In the genomic region with DNA sequence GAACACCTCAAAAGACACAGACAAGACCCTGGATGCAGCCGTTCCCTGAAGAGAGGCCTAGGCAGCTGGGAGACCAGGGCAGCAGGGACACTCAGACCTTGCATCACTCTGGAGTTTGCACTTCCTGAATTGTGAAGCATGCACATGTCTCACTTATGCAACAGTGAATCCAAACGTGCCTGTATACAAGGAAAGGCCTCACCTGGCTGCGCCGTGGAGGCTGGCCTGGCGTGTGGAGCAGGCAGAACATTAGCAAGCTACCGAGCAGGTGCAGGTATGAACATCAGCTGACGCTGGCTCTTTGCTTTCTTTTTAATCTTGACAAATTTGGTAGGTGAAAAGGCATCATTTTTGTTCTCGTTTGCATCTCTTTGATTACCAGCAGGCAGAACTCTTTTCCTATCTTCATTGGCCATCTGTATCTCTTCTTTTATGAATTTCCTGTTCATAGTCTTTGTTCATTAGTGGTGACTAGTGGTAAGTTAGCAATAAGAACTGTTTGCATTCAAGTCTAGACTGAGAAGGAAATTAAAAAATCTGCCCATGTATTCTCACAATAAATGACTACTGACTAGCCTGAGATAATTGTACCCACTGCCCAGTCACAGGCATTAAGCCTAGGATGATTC, we compare ENCODE assay signal across 1 cellular context.
A peak's percentile ranks its signal among the peaks of the same experiment; 100 is the strongest.
TF ChIP-seq lines count a peak whose summit lies in the region.

No MANE protein-coding gene starts in this region.

TF ChIP-seq in HepG2, 621 proteins besides CTCF, POLR2A, EP300 and RAD21 (continued from another document and continues in another):
- TF ChIP-seq ZMAT3 (CRISPR knock-in tag; conservative IDR thresholded peaks at IDR 0.05) (peak; percentile 59; the same call in 1 of the 2 replicates), NFKBIZ (CRISPR knock-in tag; IDR thresholded peaks at IDR 0.05) (0 out of 2 replicates have a peak, but pooled peaks have one; percentile 41), IRF2 (CRISPR knock-in tag; IDR thresholded peaks at IDR 0.05) (peak; percentile 90), MTF1 (CRISPR knock-in tag; IDR thresholded peaks at IDR 0.05) (no peak), AKAP8 (CRISPR knock-in tag; IDR thresholded peaks at IDR 0.05) (no peak), MEIS2 (CRISPR knock-in tag; IDR thresholded peaks at IDR 0.05) (0 out of 2 replicates have a peak, but pooled peaks have one; percentile 38), FOXA3 (CRISPR knock-in tag; IDR thresholded peaks at IDR 0.05) (peak; percentile 89), ZNF205 (CRISPR knock-in tag; IDR thresholded peaks at IDR 0.05) (peak; percentile 54; the same call in 1 of the 2 replicates), SIN3A (IDR thresholded peaks at IDR 0.05; ENCODE audit: borderline replicate concordance, low read depth, low read length) (peak; percentile 33; the same call in 1 of the 2 replicates), SP1 (IDR thresholded peaks at IDR 0.05) (no peak), SP1 (CRISPR knock-in tag; IDR thresholded peaks at IDR 0.05) (0 out of 2 replicates have a peak, but pooled peaks have one; percentile 18), ZNF629 (CRISPR knock-in tag; conservative IDR thresholded peaks at IDR 0.05) (peak; percentile 29; the same call in 1 of the 2 replicates), NCOR1 (IDR thresholded peaks at IDR 0.05; ENCODE audit: borderline replicate concordance, low read length) (peak; percentile 55; the same call in 1 of the 2 replicates), SP4 (CRISPR knock-in tag; IDR thresholded peaks at IDR 0.05) (peak; percentile 29; the same call in 1 of the 2 replicates), THAP11 (CRISPR knock-in tag; IDR thresholded peaks at IDR 0.05) (peak; percentile 78), ZMYM4 (CRISPR knock-in tag; IDR thresholded peaks at IDR 0.05) (peak; percentile 48; the same call in 1 of the 2 replicates), HOXD1 (CRISPR knock-in tag; IDR thresholded peaks at IDR 0.05) (peak; percentile 46; the same call in 1 of the 2 replicates), CBX5 (CRISPR knock-in tag; IDR thresholded peaks at IDR 0.05; ENCODE audit: borderline replicate concordance) (peak; percentile 93; the same call in 1 of the 2 replicates), ZFY (CRISPR knock-in tag; IDR thresholded peaks at IDR 0.05) (peak; percentile 92), SOX13 (IDR thresholded peaks at IDR 0.05) (no peak; the same call in 1 of the 2 replicates), SOX13 (CRISPR knock-in tag; conservative IDR thresholded peaks at IDR 0.05 in 1 of 2, IDR thresholded peaks at IDR 0.05 in 1 of 2) (peak in 1 of 2 experiments; percentile 65; a peak in 2 of 4 replicates), KLF16 (CRISPR knock-in tag; IDR thresholded peaks at IDR 0.05) (peak in 1 of 2 experiments; percentile 71; a peak in 1 of 4 replicates), ZFX (CRISPR knock-in tag; IDR thresholded peaks at IDR 0.05; ENCODE audit: low read depth) (peak; percentile 96), LCORL (IDR thresholded peaks at IDR 0.05) (no peak; the same call in 1 of the 2 replicates), LCORL (CRISPR knock-in tag; IDR thresholded peaks at IDR 0.05) (peak; percentile 20; the same call in 1 of the 2 replicates), ZNF292 (CRISPR knock-in tag; IDR thresholded peaks at IDR 0.05; ENCODE audit: borderline replicate concordance, low read depth) (peak; percentile 91; the same call in 1 of the 2 replicates), ZSCAN9 (CRISPR knock-in tag; IDR thresholded peaks at IDR 0.05; ENCODE audit: borderline replicate concordance) (peak; percentile 71; the same call in 1 of the 2 replicates), POLR2G (IDR thresholded peaks at IDR 0.05; ENCODE audit: low read depth, low read length) (peak; percentile 41; the same call in 1 of the 2 replicates), MIER2 (CRISPR knock-in tag; IDR thresholded peaks at IDR 0.05) (peak; percentile 73; the same call in 1 of the 2 replicates), NCOA2 (CRISPR knock-in tag; IDR thresholded peaks at IDR 0.05) (peak; percentile 79), SRSF1 (optimal IDR thresholded peaks at IDR 0.05; ENCODE audit: low read depth, low read length) (no peak), CREB1 (IDR thresholded peaks at IDR 0.05) (no peak), CREB1 (CRISPR knock-in tag; IDR thresholded peaks at IDR 0.05) (no peak)
- TF ChIP-seq, protein P1, sequence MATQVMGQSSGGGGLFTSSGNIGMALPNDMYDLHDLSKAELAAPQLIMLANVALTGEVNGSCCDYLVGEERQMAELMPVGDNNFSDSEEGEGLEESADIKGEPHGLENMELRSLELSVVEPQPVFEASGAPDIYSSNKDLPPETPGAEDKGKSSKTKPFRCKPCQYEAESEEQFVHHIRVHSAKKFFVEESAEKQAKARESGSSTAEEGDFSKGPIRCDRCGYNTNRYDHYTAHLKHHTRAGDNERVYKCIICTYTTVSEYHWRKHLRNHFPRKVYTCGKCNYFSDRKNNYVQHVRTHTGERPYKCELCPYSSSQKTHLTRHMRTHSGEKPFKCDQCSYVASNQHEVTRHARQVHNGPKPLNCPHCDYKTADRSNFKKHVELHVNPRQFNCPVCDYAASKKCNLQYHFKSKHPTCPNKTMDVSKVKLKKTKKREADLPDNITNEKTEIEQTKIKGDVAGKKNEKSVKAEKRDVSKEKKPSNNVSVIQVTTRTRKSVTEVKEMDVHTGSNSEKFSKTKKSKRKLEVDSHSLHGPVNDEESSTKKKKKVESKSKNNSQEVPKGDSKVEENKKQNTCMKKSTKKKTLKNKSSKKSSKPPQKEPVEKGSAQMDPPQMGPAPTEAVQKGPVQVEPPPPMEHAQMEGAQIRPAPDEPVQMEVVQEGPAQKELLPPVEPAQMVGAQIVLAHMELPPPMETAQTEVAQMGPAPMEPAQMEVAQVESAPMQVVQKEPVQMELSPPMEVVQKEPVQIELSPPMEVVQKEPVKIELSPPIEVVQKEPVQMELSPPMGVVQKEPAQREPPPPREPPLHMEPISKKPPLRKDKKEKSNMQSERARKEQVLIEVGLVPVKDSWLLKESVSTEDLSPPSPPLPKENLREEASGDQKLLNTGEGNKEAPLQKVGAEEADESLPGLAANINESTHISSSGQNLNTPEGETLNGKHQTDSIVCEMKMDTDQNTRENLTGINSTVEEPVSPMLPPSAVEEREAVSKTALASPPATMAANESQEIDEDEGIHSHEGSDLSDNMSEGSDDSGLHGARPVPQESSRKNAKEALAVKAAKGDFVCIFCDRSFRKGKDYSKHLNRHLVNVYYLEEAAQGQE (IDR thresholded peaks at IDR 0.05; ENCODE audit: borderline replicate concordance in 1 of 2, low read depth in 1 of 2, low read length in 2 of 2) = 0 out of 4 replicates have a peak, but pooled peaks of 1 of the 2 experiments have one; percentile 31
- TF ChIP-seq, protein P2, sequence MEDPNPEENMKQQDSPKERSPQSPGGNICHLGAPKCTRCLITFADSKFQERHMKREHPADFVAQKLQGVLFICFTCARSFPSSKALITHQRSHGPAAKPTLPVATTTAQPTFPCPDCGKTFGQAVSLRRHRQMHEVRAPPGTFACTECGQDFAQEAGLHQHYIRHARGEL (CRISPR knock-in tag; IDR thresholded peaks at IDR 0.05) = no peak
- TF ChIP-seq, protein P3, sequence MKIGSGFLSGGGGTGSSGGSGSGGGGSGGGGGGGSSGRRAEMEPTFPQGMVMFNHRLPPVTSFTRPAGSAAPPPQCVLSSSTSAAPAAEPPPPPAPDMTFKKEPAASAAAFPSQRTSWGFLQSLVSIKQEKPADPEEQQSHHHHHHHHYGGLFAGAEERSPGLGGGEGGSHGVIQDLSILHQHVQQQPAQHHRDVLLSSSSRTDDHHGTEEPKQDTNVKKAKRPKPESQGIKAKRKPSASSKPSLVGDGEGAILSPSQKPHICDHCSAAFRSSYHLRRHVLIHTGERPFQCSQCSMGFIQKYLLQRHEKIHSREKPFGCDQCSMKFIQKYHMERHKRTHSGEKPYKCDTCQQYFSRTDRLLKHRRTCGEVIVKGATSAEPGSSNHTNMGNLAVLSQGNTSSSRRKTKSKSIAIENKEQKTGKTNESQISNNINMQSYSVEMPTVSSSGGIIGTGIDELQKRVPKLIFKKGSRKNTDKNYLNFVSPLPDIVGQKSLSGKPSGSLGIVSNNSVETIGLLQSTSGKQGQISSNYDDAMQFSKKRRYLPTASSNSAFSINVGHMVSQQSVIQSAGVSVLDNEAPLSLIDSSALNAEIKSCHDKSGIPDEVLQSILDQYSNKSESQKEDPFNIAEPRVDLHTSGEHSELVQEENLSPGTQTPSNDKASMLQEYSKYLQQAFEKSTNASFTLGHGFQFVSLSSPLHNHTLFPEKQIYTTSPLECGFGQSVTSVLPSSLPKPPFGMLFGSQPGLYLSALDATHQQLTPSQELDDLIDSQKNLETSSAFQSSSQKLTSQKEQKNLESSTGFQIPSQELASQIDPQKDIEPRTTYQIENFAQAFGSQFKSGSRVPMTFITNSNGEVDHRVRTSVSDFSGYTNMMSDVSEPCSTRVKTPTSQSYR (CRISPR knock-in tag; IDR thresholded peaks at IDR 0.05; ENCODE audit: borderline replicate concordance) = peak; percentile 55; the same call in 1 of the 2 replicates
- TF ChIP-seq, protein P4, sequence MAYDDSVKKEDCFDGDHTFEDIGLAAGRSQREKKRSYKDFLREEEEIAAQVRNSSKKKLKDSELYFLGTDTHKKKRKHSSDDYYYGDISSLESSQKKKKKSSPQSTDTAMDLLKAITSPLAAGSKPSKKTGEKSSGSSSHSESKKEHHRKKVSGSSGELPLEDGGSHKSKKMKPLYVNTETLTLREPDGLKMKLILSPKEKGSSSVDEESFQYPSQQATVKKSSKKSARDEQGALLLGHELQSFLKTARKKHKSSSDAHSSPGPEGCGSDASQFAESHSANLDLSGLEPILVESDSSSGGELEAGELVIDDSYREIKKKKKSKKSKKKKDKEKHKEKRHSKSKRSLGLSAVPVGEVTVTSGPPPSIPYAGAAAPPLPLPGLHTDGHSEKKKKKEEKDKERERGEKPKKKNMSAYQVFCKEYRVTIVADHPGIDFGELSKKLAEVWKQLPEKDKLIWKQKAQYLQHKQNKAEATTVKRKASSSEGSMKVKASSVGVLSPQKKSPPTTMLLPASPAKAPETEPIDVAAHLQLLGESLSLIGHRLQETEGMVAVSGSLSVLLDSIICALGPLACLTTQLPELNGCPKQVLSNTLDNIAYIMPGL (CRISPR knock-in tag; IDR thresholded peaks at IDR 0.05; ENCODE audit: borderline replicate concordance in 1 of 2, low read depth in 1 of 2) = peak; percentile 37; a peak in 1 of 4 replicates
- TF ChIP-seq, protein P5, sequence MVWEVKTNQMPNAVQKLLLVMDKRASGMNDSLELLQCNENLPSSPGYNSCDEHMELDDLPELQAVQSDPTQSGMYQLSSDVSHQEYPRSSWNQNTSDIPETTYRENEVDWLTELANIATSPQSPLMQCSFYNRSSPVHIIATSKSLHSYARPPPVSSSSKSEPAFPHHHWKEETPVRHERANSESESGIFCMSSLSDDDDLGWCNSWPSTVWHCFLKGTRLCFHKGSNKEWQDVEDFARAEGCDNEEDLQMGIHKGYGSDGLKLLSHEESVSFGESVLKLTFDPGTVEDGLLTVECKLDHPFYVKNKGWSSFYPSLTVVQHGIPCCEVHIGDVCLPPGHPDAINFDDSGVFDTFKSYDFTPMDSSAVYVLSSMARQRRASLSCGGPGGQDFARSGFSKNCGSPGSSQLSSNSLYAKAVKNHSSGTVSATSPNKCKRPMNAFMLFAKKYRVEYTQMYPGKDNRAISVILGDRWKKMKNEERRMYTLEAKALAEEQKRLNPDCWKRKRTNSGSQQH (CRISPR knock-in tag; IDR thresholded peaks at IDR 0.05; ENCODE audit: low read depth) = 0 out of 2 replicates have a peak, but pooled peaks have one; percentile 68
- TF ChIP-seq, protein P6, sequence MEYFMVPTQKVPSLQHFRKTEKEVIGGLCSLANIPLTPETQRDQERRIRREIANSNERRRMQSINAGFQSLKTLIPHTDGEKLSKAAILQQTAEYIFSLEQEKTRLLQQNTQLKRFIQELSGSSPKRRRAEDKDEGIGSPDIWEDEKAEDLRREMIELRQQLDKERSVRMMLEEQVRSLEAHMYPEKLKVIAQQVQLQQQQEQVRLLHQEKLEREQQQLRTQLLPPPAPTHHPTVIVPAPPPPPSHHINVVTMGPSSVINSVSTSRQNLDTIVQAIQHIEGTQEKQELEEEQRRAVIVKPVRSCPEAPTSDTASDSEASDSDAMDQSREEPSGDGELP (IDR thresholded peaks at IDR 0.05; ENCODE audit: borderline replicate concordance, low read depth) = peak; percentile 80; the same call in 1 of the 2 replicates
- TF ChIP-seq, protein P7, sequence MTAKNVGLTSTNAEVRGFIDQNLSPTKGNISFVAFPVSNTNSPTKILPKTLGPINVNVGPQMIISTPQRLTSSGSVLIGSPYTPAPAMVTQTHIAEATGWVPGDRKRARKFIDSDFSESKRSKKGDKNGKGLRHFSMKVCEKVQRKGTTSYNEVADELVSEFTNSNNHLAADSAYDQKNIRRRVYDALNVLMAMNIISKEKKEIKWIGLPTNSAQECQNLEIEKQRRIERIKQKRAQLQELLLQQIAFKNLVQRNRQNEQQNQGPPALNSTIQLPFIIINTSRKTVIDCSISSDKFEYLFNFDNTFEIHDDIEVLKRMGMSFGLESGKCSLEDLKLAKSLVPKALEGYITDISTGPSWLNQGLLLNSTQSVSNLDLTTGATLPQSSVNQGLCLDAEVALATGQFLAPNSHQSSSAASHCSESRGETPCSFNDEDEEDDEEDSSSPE (CRISPR knock-in tag; IDR thresholded peaks at IDR 0.05) = peak; percentile 59; the same call in 1 of the 2 replicates
- TF ChIP-seq, protein P8, sequence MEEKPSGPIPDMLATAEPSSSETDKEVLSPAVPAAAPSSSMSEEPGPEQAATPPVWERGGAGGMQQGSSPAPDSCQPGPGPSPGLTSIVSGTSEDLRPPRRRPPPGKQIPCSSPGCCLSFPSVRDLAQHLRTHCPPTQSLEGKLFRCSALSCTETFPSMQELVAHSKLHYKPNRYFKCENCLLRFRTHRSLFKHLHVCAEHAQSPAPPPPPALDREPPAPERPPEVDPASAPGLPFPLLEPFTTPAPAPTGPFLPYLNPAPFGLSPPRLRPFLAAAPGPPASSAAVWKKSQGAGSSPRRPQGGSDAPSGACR (CRISPR knock-in tag; IDR thresholded peaks at IDR 0.05) = peak; percentile 80; the same call in 1 of the 2 replicates
- TF ChIP-seq, protein P9, sequence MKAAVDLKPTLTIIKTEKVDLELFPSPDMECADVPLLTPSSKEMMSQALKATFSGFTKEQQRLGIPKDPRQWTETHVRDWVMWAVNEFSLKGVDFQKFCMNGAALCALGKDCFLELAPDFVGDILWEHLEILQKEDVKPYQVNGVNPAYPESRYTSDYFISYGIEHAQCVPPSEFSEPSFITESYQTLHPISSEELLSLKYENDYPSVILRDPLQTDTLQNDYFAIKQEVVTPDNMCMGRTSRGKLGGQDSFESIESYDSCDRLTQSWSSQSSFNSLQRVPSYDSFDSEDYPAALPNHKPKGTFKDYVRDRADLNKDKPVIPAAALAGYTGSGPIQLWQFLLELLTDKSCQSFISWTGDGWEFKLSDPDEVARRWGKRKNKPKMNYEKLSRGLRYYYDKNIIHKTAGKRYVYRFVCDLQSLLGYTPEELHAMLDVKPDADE (CRISPR knock-in tag; IDR thresholded peaks at IDR 0.05) = no peak
